ENCODE assay signal across 8 cellular contexts in genomic region chr22:43955883-43956286, GRCh38. TPM values are rescaled to one million over a fixed set of nuclear protein-coding genes. Genes with fewer than 3 reads are reported as not detected.
DNase-seq lines count a peak whose midpoint lies in the region; ATAC-seq and TF ChIP-seq lines count a peak whose summit lies in the region.

No MANE protein-coding gene starts in this region.

- WGBS in iPS DF 6.9 (ENCODE audit: insufficient coverage, insufficient read length), result no CpG with 5 or more reads among the region's 8 CpGs

- peak overlapping the region; percentile 91 for H3K4me3 Mint-ChIP-seq in activated CD4-positive, alpha-beta memory T cell treated with anti-CD3 and anti-CD28 coated beads, Interleukin-2, amount 10 ng/mL, durations not matched to agents 7 days and 5 days
- H3K4me3 Mint-ChIP-seq in stimulated activated naive CD8-positive, alpha-beta T cell treated with anti-CD3 and anti-CD28 coated beads, Interleukin-15, amount 100 ng/mL, for 72 hours, result peak overlapping the region; percentile 91 to 98

- POLR2A ChIA-PET in activated CD4-positive, alpha-beta memory T cell treated with anti-CD3 and anti-CD28 coated beads, Interleukin-2, amount 10 ng/mL, durations not matched to agents 7 days and 5 days (lab: Charles Lee), result interaction anchor here (0.8 to 2.0 kb wide), 8 partner anchors 10 to 729 kb away, joined by 3 to 20 read pairs (median 4); partner anchors contain the start of gene EFCAB6

- H3K4me1 Mint-ChIP-seq in activated CD4-positive, alpha-beta memory T cell treated with anti-CD3 and anti-CD28 coated beads, Interleukin-2, amount 10 ng/mL, durations not matched to agents 7 days and 5 days, result peaks cover 33% of the 10 kb centered on the region
- H3K4me1 Mint-ChIP-seq in stimulated activated naive CD8-positive, alpha-beta T cell treated with anti-CD3 and anti-CD28 coated beads, Interleukin-15, amount 100 ng/mL, for 72 hours, result peaks cover 40% of the 10 kb centered on the region

- H3K4me3 ChIP-seq in GM12864 (ENCODE audit: low read depth, low read length), result peak overlapping the region; percentile 81
- peak overlapping the region; percentile 62 for H3K4me3 ChIP-seq in iPS DF 6.9 (ENCODE audit: low read length)

- CTCF ChIA-PET in activated CD4-positive, alpha-beta memory T cell treated with anti-CD3 and anti-CD28 coated beads, Interleukin-2, amount 10 ng/mL, durations not matched to agents 7 days and 5 days (lab: Charles Lee), result interaction anchor here (2.0 to 2.1 kb wide), 2 partner anchors 10 to 37 kb away, joined by 9 to 14 read pairs; no protein-coding TSS in a partner anchor

- H3K9me3 ChIP-seq in iPS DF 6.9 (ENCODE audit: control insufficient read depth, insufficient read depth, low read length), result no peaks in the 10 kb centered on the region

- no peaks in the 10 kb centered on the region for H3K9me3 Mint-ChIP-seq in activated CD4-positive, alpha-beta memory T cell treated with anti-CD3 and anti-CD28 coated beads, Interleukin-2, amount 10 ng/mL, durations not matched to agents 7 days and 5 days
- no peaks in the 10 kb centered on the region for H3K9me3 Mint-ChIP-seq in stimulated activated naive CD8-positive, alpha-beta T cell treated with anti-CD3 and anti-CD28 coated beads, Interleukin-15, amount 100 ng/mL, for 72 hours

- H3K27ac Mint-ChIP-seq in activated CD4-positive, alpha-beta memory T cell treated with anti-CD3 and anti-CD28 coated beads, Interleukin-2, amount 10 ng/mL, durations not matched to agents 7 days and 5 days, result peak overlapping the region; percentile 81
- H3K27ac Mint-ChIP-seq in stimulated activated naive CD8-positive, alpha-beta T cell treated with anti-CD3 and anti-CD28 coated beads, Interleukin-15, amount 100 ng/mL, for 72 hours, result peak overlapping the region; percentile 93 to 96

- no peak for TF ChIP-seq CTCF in GM12864 (IDR thresholded peaks at IDR 0.05; ENCODE audit: low read depth, low read length, missing control alignments)

- H3K27me3 Mint-ChIP-seq in activated CD4-positive, alpha-beta memory T cell treated with anti-CD3 and anti-CD28 coated beads, Interleukin-2, amount 10 ng/mL, durations not matched to agents 7 days and 5 days, result no peaks in the 10 kb centered on the region
- peaks cover 13% of the 10 kb centered on the region for H3K27me3 Mint-ChIP-seq in stimulated activated naive CD8-positive, alpha-beta T cell treated with anti-CD3 and anti-CD28 coated beads, Interleukin-15, amount 100 ng/mL, for 72 hours

- no peaks in the 10 kb centered on the region for H3K27me3 ChIP-seq in iPS DF 6.9 (ENCODE audit: control insufficient read depth, insufficient read depth, low read length)

- H3K27ac ChIP-seq in iPS DF 6.9 (ENCODE audit: low read length), result no peak overlapping the region

- H3K4me1 ChIP-seq in iPS DF 6.9 (ENCODE audit: control insufficient read depth, insufficient read depth, low read length), result no peaks in the 10 kb centered on the region

- no peaks in the 10 kb centered on the region for H3K36me3 ChIP-seq in iPS DF 6.9 (ENCODE audit: control insufficient read depth, insufficient read depth, low read length)

- ATAC-seq in HG03342 (IDR thresholded peaks at IDR 0.05; ENCODE audit: unreplicated experiment), result peak; percentile 18
- peak; percentile 25 for ATAC-seq in stimulated activated naive CD8-positive, alpha-beta T cell treated with anti-CD3 and anti-CD28 coated beads, Interleukin-15, amount 100 ng/mL, for 72 hours

- DNase-seq in GM12864 (ENCODE audit: low read depth) (no peak), iPS DF 6.9 (ENCODE audit: low read depth, low spot score) (no peak), G401 (ENCODE audit: low spot score) (no peak), Ammon's horn (ENCODE audit: low spot score) (no peak)
- peak; percentile 19 for DNase-seq in activated CD4-positive, alpha-beta memory T cell treated with anti-CD3 and anti-CD28 coated beads, Interleukin-2, amount 10 ng/mL, durations not matched to agents 7 days and 5 days
- peak in 1 of 2 donors; percentile 8 for DNase-seq in stimulated activated naive CD8-positive, alpha-beta T cell treated with anti-CD3 and anti-CD28 coated beads, Interleukin-15, amount 100 ng/mL, for 72 hours
- DNase-seq in stimulated activated CD4-positive, alpha-beta T cell treated with anti-CD3 and anti-CD28 coated beads, Interleukin-4, amount 100 ng/mL, for 4 hours, result no peak

- peaks cover 4% of the 10 kb centered on the region for H3K36me3 Mint-ChIP-seq in activated CD4-positive, alpha-beta memory T cell treated with anti-CD3 and anti-CD28 coated beads, Interleukin-2, amount 10 ng/mL, durations not matched to agents 7 days and 5 days (ENCODE audit: low read depth)

- in situ Hi-C loops in G401 (cut with HindIII; ENCODE audit: low sequenced_read_pairs), result no loop called here

RNA-seq across cellular contexts. Expression of gene SAMM50, which starts 0.6 kb away (rescaled TPM):
- 10 to 100 TPM; 41.9 to 42.4 TPM for total RNA-seq in activated CD4-positive, alpha-beta memory T cell treated with anti-CD3 and anti-CD28 coated beads, Interleukin-2, amount 10 ng/mL, durations not matched to agents 7 days and 5 days
- 77.8 and 79.4 TPM in 2 replicates for total RNA-seq in G401 (2014; rRNA removed; shearing (Covaris generic))

RNA-seq across cellular contexts. Expression of gene PNPLA3, which starts 32.3 kb away (rescaled TPM):
- under 1 TPM in 1 of 2 experiments, not detected in 1; 0.08 TPM for total RNA-seq in activated CD4-positive, alpha-beta memory T cell treated with anti-CD3 and anti-CD28 coated beads, Interleukin-2, amount 10 ng/mL, durations not matched to agents 7 days and 5 days
- total RNA-seq in G401 (2014; rRNA removed; shearing (Covaris generic)), result 3.8 and 6.5 TPM in 2 replicates
